ENCODE assay signal across 7 cellular contexts in genomic region chr10:79445708-79446450, GRCh38. TPM values are rescaled to one million over a fixed set of nuclear protein-coding genes. Genes with fewer than 3 reads are reported as not detected.
DNase-seq lines count a peak whose midpoint lies in the region; ATAC-seq and TF ChIP-seq lines count a peak whose summit lies in the region.

No MANE protein-coding gene starts in this region.

- intact Hi-C loops in sciatic nerve (cut with DNase I): no loop called here

- TF ChIP-seq CTCF in brain (conservative IDR thresholded peaks at IDR 0.05): no peak

- no peaks in the 10 kb centered on the region for H3K36me3 Mint-ChIP-seq in brain

- peak; percentile 39 for DNase-seq in NCI-H2107 treated with DMSO at 0.1 percent for 48 hours (lab: John Stamatoyannopoulos, UW; ENCODE audit: unreplicated experiment)
- DNase-seq in UCSD-AML1 (lab: John Stamatoyannopoulos, UW; ENCODE audit: unreplicated experiment): peak; percentile 98
- peak; percentile 58 for DNase-seq in iPS DF 4.7 (ENCODE audit: extremely low read depth, low spot score)
- DNase-seq in sciatic nerve (ENCODE audit: low spot score): peak; percentile 99

- peaks cover 19% of the 10 kb centered on the region for H3K27me3 Mint-ChIP-seq in brain

- H3K27ac Mint-ChIP-seq in brain: peak overlapping the region; percentile 69 to 94 (median 91)

- peak overlapping the region; percentile 85 to 95 (median 88) for H3K4me3 Mint-ChIP-seq in brain

- ATAC-seq in GM18517 (IDR thresholded peaks at IDR 0.05; ENCODE audit: unreplicated experiment): peak; percentile 95
- peak; percentile 89 for ATAC-seq in HG03060 (IDR thresholded peaks at IDR 0.05; ENCODE audit: low read depth, unreplicated experiment)
- peak; percentile 96 for ATAC-seq in sciatic nerve

- H3K9me3 Mint-ChIP-seq in brain: peaks cover 0 to 3% (median 0%) of the 10 kb centered on the region in 5 experiments

- H3K4me1 Mint-ChIP-seq in brain: peaks cover 62% of the 10 kb centered on the region

RNA-seq across cellular contexts. Expression of gene ZCCHC24, which starts 0.5 kb away (rescaled TPM):
- 38.1 TPM for polyA plus RNA-seq in brain (ENCODE audit: insufficient read depth, low read depth, low replicate concordance)
- 150 TPM for total RNA-seq in sciatic nerve

Comparison
In these comparisons a context has a peak if more than half of its experiments do, and no peak if none do; other contexts are left out.
1. Peak in every context shown above with its lines: DNase-seq and ATAC-seq.
2. DNase-seq: peak in every context shown above with its lines; median percentile 99 in sciatic nerve; 98 in UCSD-AML1; 58 in iPS DF 4.7; 39 in NCI-H2107 treated with DMSO at 0.1 percent for 48 hours.